Comparison of ENCODE assay signal across 20 cellular contexts in the genomic region with DNA sequence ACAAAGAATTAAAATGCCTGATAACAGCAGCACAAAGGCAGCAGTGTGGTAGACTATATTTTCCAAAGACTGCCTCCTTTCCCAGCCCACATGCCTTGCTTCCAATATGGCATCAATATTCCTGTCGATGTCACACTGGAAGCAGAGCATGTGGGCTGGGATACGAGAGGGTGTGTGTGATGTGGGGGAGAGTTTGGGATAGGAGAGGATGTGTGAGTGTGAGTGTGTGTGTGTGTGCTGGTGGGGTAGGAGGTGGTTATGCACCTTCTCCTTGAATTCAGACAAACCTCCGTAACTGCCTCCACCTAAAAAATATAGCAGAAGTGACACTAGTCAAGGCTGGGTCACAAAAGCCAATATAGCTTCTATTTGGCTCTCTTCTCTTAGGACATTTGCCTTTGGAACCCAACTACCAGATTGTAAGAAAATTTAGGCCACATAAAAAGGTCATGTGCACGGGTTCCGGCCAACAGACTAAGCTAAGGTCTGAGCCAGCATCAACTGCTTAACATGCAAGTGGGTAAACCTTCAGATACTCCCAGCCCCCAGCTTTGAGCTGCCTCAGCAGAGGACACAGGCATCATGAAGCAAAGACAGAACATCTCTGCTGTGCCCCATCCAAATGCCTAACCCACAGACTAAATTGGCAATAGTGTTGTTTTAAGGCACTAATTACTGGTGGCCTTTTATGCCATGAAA.
"Had no signal": no experiment of that assay in that cellular context is flagged by ENCODE, and none has a peak within 500 bp of the region (broad histone marks: within the 10 kb centered on the region; RNA-seq: fewer than 3 reads in every experiment).

No MANE protein-coding gene starts in this region.

- DNase-seq: activated CD4-positive, alpha-beta T cell treated with anti-CD3 and anti-CD28 coated beads, Interleukin-2, amount 50 U/mL, for 4 hours; activated CD4-positive, CD25-positive, alpha-beta regulatory T cell treated with anti-CD3 and anti-CD28 coated beads, Interleukin-2, amount 50 U/mL, for 72 hours; activated CD8-positive, alpha-beta memory T cell treated with anti-CD3 and anti-CD28 coated beads, Interleukin-2, amount 10 ng/mL, durations not matched to agents 7 days and 5 days; activated naive CD4-positive, alpha-beta T cell treated with anti-CD3 and anti-CD28 coated beads, Interleukin-2, amount 10 ng/mL, durations not matched to agents 7 days and 5 days; activated T-cell treated with anti-CD3 and anti-CD28 coated beads, Interleukin-2, amount 50 U/mL, for 1 hour; adrenal gland; cortex of kidney; effector CD8-positive, alpha-beta T cell; esophagus squamous epithelium; foreskin fibroblast; immature natural killer cell; mucosa of descending colon; naive thymus-derived CD4-positive, alpha-beta T cell; retina; stimulated activated CD4-positive, alpha-beta T cell treated with anti-CD3 and anti-CD28 coated beads, Interleukin-2, amount 100 ng/mL, for 48 hours; T-helper 1 cell; T1000 had no signal

- H3K27ac Mint-ChIP-seq: activated CD8-positive, alpha-beta memory T cell treated with anti-CD3 and anti-CD28 coated beads, Interleukin-2, amount 10 ng/mL, durations not matched to agents 7 days and 5 days; activated naive CD4-positive, alpha-beta T cell treated with anti-CD3 and anti-CD28 coated beads, Interleukin-2, amount 10 ng/mL, durations not matched to agents 7 days and 5 days; stimulated activated memory B cell treated with anti-CD40 and anti-IgM and Interleukin-4, amounts not matched to agents 10 μg/mL and 1 μg/mL and 100 μg/mL, for 72 hours had no signal

- H3K27ac ChIP-seq: adrenal gland, esophagus squamous epithelium, parathyroid adenoma had no signal

- H3K27me3 ChIP-seq: adrenal gland, esophagus squamous epithelium had no signal

- H3K36me3 ChIP-seq: adrenal gland had no signal

- H3K9me3 ChIP-seq: adrenal gland, esophagus squamous epithelium, mucosa of descending colon had no signal

- H2AFZ ChIP-seq: parathyroid adenoma had no signal

- H3K4me3 Mint-ChIP-seq: activated CD8-positive, alpha-beta memory T cell treated with anti-CD3 and anti-CD28 coated beads, Interleukin-2, amount 10 ng/mL, durations not matched to agents 7 days and 5 days; activated naive CD4-positive, alpha-beta T cell treated with anti-CD3 and anti-CD28 coated beads, Interleukin-2, amount 10 ng/mL, durations not matched to agents 7 days and 5 days; immature natural killer cell; stimulated activated memory B cell treated with anti-CD40 and anti-IgM and Interleukin-4, amounts not matched to agents 10 μg/mL and 1 μg/mL and 100 μg/mL, for 72 hours had no signal

- ATAC-seq: activated CD8-positive, alpha-beta memory T cell treated with anti-CD3 and anti-CD28 coated beads, Interleukin-2, amount 10 ng/mL, durations not matched to agents 7 days and 5 days; mucosa of descending colon; naive thymus-derived CD4-positive, alpha-beta T cell; stimulated activated memory B cell treated with anti-CD40 and anti-IgM and Interleukin-4, amounts not matched to agents 10 μg/mL and 1 μg/mL and 100 μg/mL, for 72 hours had no signal

- H3K9me3 Mint-ChIP-seq: activated naive CD4-positive, alpha-beta T cell treated with anti-CD3 and anti-CD28 coated beads, Interleukin-2, amount 10 ng/mL, durations not matched to agents 7 days and 5 days; immature natural killer cell; stimulated activated memory B cell treated with anti-CD40 and anti-IgM and Interleukin-4, amounts not matched to agents 10 μg/mL and 1 μg/mL and 100 μg/mL, for 72 hours had no signal

- H3K27me3 Mint-ChIP-seq: activated CD8-positive, alpha-beta memory T cell treated with anti-CD3 and anti-CD28 coated beads, Interleukin-2, amount 10 ng/mL, durations not matched to agents 7 days and 5 days; activated naive CD4-positive, alpha-beta T cell treated with anti-CD3 and anti-CD28 coated beads, Interleukin-2, amount 10 ng/mL, durations not matched to agents 7 days and 5 days; naive thymus-derived CD4-positive, alpha-beta T cell; stimulated activated memory B cell treated with anti-CD40 and anti-IgM and Interleukin-4, amounts not matched to agents 10 μg/mL and 1 μg/mL and 100 μg/mL, for 72 hours had no signal

- H3K4me3 ChIP-seq: adrenal gland, esophagus squamous epithelium, lung, mucosa of descending colon had no signal

- H3K9ac ChIP-seq: parathyroid adenoma had no signal
